ENCODE assay signal across 13 cellular contexts in genomic region chr2:217103752-217104540, GRCh38.
A peak's percentile ranks its signal among the peaks of the same experiment; 100 is the strongest.
DNase-seq lines count a peak whose midpoint lies in the region; ATAC-seq and TF ChIP-seq lines count a peak whose summit lies in the region.
"Had no signal": no experiment of that assay in that cellular context is flagged by ENCODE, and none has a peak within 500 bp of the region (broad histone marks: within the 10 kb centered on the region; RNA-seq: fewer than 3 reads in every experiment).

No MANE protein-coding gene starts in this region.

- 82% methylated on average over 4 of the region's 4 CpGs for WGBS in lower leg skin, 2 donors
- 75% methylated on average over 4 of the region's 4 CpGs for WGBS in right lobe of liver (ENCODE audit: insufficient coverage, low coverage, low lambda C conversion rate, missing lambda C conversion rate)

- H3K4me1 ChIP-seq in right lobe of liver, result no peaks in the 10 kb centered on the region

- intact Hi-C loops in activated CD4-positive, alpha-beta T cell treated with anti-CD3 and anti-CD28 coated beads for 36 hours (cut with DNase I, micrococcal nuclease), result no loop called here
- intact Hi-C loops in lower leg skin (cut with DNase I; ENCODE audit: low total_unique reads) (no loop called here), right lobe of liver (cut with DNase I) (no loop called here)

- H3K27ac Mint-ChIP-seq in activated T-cell treated with anti-CD3 and anti-CD28 coated beads, Interleukin-2, amount 50 U/mL, for 72 hours, result peak overlapping the region; percentile 40
- peak overlapping the region; percentile 85 for H3K27ac Mint-ChIP-seq in type B pancreatic cell
- no peak overlapping the region for H3K27ac Mint-ChIP-seq in activated CD4-positive, alpha-beta T cell treated with anti-CD3 and anti-CD28 coated beads for 36 hours
- H3K27ac Mint-ChIP-seq: activated T-helper 1 cell treated with anti-CD3 and anti-CD28 coated beads, Interleukin-12 subunit alpha, Interleukin-12 subunit beta, Interleukin-2, Interleukin-4 antibody, amounts not matched to agents 30 ng/mL and 10 ng/mL and 1 ng/mL, durations not matched to agents 14 hours and 24 hours and 36 hours had no signal

- no peaks in the 10 kb centered on the region for H3K36me3 Mint-ChIP-seq in activated T-cell treated with anti-CD3 and anti-CD28 coated beads, Interleukin-2, amount 50 U/mL, for 72 hours (ENCODE audit: insufficient read depth in 2 of 2)
- no peaks in the 10 kb centered on the region for H3K36me3 Mint-ChIP-seq in type B pancreatic cell
- no peaks in the 10 kb centered on the region for H3K36me3 Mint-ChIP-seq in activated CD4-positive, alpha-beta T cell treated with anti-CD3 and anti-CD28 coated beads for 36 hours (ENCODE audit: low read depth)

- peaks cover 0 to 3% of the 10 kb centered on the region in 2 donors for H3K9me3 Mint-ChIP-seq in activated T-cell treated with anti-CD3 and anti-CD28 coated beads, Interleukin-2, amount 50 U/mL, for 72 hours
- no peaks in the 10 kb centered on the region for H3K9me3 Mint-ChIP-seq in type B pancreatic cell
- H3K9me3 Mint-ChIP-seq in activated CD4-positive, alpha-beta T cell treated with anti-CD3 and anti-CD28 coated beads for 36 hours (ENCODE audit: low read depth), result no peaks in the 10 kb centered on the region
- H3K9me3 Mint-ChIP-seq: activated T-helper 1 cell treated with anti-CD3 and anti-CD28 coated beads, Interleukin-12 subunit alpha, Interleukin-12 subunit beta, Interleukin-2, Interleukin-4 antibody, amounts not matched to agents 30 ng/mL and 10 ng/mL and 1 ng/mL, durations not matched to agents 14 hours and 24 hours and 36 hours had no signal

- ATAC-seq in activated T-cell treated with anti-CD3 and anti-CD28 coated beads, Interleukin-2, amount 50 U/mL, for 72 hours (replicated peaks in 1 of 2), result no peak
- ATAC-seq in activated CD4-positive, alpha-beta T cell treated with anti-CD3 and anti-CD28 coated beads for 36 hours, result no peak
- no peak for ATAC-seq in right lobe of liver
- ATAC-seq: gastrocnemius medialis had no signal

- POLR2A ChIA-PET in activated CD4-positive, alpha-beta T cell treated with anti-CD3 and anti-CD28 coated beads for 36 hours (lab: Charles Lee), result interaction anchor here (0.7 kb wide), 1 partner anchor 406 kb away, joined by 3 read pairs; no protein-coding TSS in a partner anchor

- peaks cover 25% of the 10 kb centered on the region for H3K4me1 Mint-ChIP-seq in activated T-cell treated with anti-CD3 and anti-CD28 coated beads, Interleukin-2, amount 50 U/mL, for 72 hours (ENCODE audit: low read depth)
- no peaks in the 10 kb centered on the region for H3K4me1 Mint-ChIP-seq in type B pancreatic cell (ENCODE audit: unreplicated experiment)
- peaks cover 9% of the 10 kb centered on the region for H3K4me1 Mint-ChIP-seq in activated CD4-positive, alpha-beta T cell treated with anti-CD3 and anti-CD28 coated beads for 36 hours

- no peak for TF ChIP-seq CTCF in type B pancreatic cell (conservative IDR thresholded peaks at IDR 0.05)
- TF ChIP-seq CTCF in lower leg skin (IDR thresholded peaks at IDR 0.05), result no peak
- TF ChIP-seq CTCF in right lobe of liver (IDR thresholded peaks at IDR 0.05), result no peak

- H3K9me3 ChIP-seq in right lobe of liver, result no peaks in the 10 kb centered on the region
- H3K9me3 ChIP-seq: gastrocnemius medialis had no signal

- H3K27ac ChIP-seq in right lobe of liver, result no peak overlapping the region
- H3K27ac ChIP-seq: gastrocnemius medialis had no signal

- no peak overlapping the region for H3K4me3 Mint-ChIP-seq in activated T-cell treated with anti-CD3 and anti-CD28 coated beads, Interleukin-2, amount 50 U/mL, for 72 hours
- H3K4me3 Mint-ChIP-seq in type B pancreatic cell, result no peak overlapping the region
- H3K4me3 Mint-ChIP-seq in activated CD4-positive, alpha-beta T cell treated with anti-CD3 and anti-CD28 coated beads for 36 hours, result no peak overlapping the region
- H3K4me3 Mint-ChIP-seq: activated T-helper 1 cell treated with anti-CD3 and anti-CD28 coated beads, Interleukin-12 subunit alpha, Interleukin-12 subunit beta, Interleukin-2, Interleukin-4 antibody, amounts not matched to agents 30 ng/mL and 10 ng/mL and 1 ng/mL, durations not matched to agents 14 hours and 24 hours and 36 hours had no signal

- TF ChIP-seq POLR2A in lower leg skin (IDR thresholded peaks at IDR 0.05), result no peak
- no peak for TF ChIP-seq POLR2A in right lobe of liver (IDR thresholded peaks at IDR 0.05)

- H3K4me3 ChIP-seq in lower leg skin (ENCODE audit: low read depth, poor library complexity, severe bottlenecking) (no peak overlapping the region), right lobe of liver (no peak overlapping the region)
- H3K4me3 ChIP-seq: gastrocnemius medialis had no signal

- no peak for DNase-seq in activated T-cell treated with anti-CD3 and anti-CD28 coated beads, Interleukin-2, amount 50 U/mL, for 72 hours
- DNase-seq in activated T-cell treated with anti-CD3 and anti-CD28 coated beads for 4 hours, result no peak
- peak; percentile 62 for DNase-seq in amniotic epithelial cell (ENCODE audit: low read depth)
- peak; percentile 80 for DNase-seq in glomerular visceral epithelial cell (ENCODE audit: extremely low spot score)
- no peak for DNase-seq in type B pancreatic cell (ENCODE audit: extremely low spot score, unreplicated experiment)
- DNase-seq in activated CD4-positive, alpha-beta T cell treated with anti-CD3 and anti-CD28 coated beads for 36 hours, result no peak
- no peak for DNase-seq in lower leg skin (ENCODE audit: low spot score in 2 of 2)
- no peak for DNase-seq in right lobe of liver
- DNase-seq: activated CD4-positive, alpha-beta T cell treated with anti-CD3 and anti-CD28 coated beads for 4 hours; cerebellar nuclear complex; gastrocnemius medialis; NCI-H187 had no signal

- H3K27me3 ChIP-seq in right lobe of liver, result no peaks in the 10 kb centered on the region
- H3K27me3 ChIP-seq: gastrocnemius medialis had no signal

- H3K36me3 ChIP-seq in right lobe of liver, result no peaks in the 10 kb centered on the region
- H3K36me3 ChIP-seq: gastrocnemius medialis had no signal

- peaks cover 11% of the 10 kb centered on the region for H3K27me3 Mint-ChIP-seq in activated T-cell treated with anti-CD3 and anti-CD28 coated beads, Interleukin-2, amount 50 U/mL, for 72 hours (ENCODE audit: low read depth)
- peaks cover 4% of the 10 kb centered on the region for H3K27me3 Mint-ChIP-seq in type B pancreatic cell
- H3K27me3 Mint-ChIP-seq in activated CD4-positive, alpha-beta T cell treated with anti-CD3 and anti-CD28 coated beads for 36 hours, result peaks cover 5% of the 10 kb centered on the region

- CTCF ChIA-PET in activated CD4-positive, alpha-beta T cell treated with anti-CD3 and anti-CD28 coated beads for 36 hours (lab: Charles Lee), result interaction anchor here (0.5 to 0.9 kb wide), 2 partner anchors 11 to 407 kb away, joined by 3 read pairs; no protein-coding TSS in a partner anchor

Comparison
In these comparisons a context has a peak if more than half of its experiments do, and no peak if none do; other contexts are left out.
1. DNase-seq: peak in amniotic epithelial cell (single experiment) and glomerular visceral epithelial cell (single experiment); none in activated T-cell treated with anti-CD3 and anti-CD28 coated beads, Interleukin-2, amount 50 U/mL, for 72 hours (0 of 2), activated T-cell treated with anti-CD3 and anti-CD28 coated beads for 4 hours (single experiment), type B pancreatic cell (single experiment), activated CD4-positive, alpha-beta T cell treated with anti-CD3 and anti-CD28 coated beads for 36 hours (single experiment), lower leg skin (0 of 2) and right lobe of liver (0 of 3).